In genomic region chr16:23650674-23651073, GRCh38 we compare ENCODE assay signal across 15 cellular contexts. TPM values are rescaled to one million over a fixed set of nuclear protein-coding genes. Genes with fewer than 3 reads are reported as not detected.
DNase-seq lines count a peak whose midpoint lies in the region; ATAC-seq, FAIRE-seq and TF ChIP-seq lines count a peak whose summit lies in the region.
"Had no signal": no experiment of that assay in that cellular context is flagged by ENCODE, and none has a peak within 500 bp of the region (broad histone marks: within the 10 kb centered on the region; RNA-seq: fewer than 3 reads in every experiment).

No MANE protein-coding gene starts in this region.

- no peaks in the 10 kb centered on the region for H3K27me3 Mint-ChIP-seq in WTC11 (ENCODE audit: low read depth)

- peak overlapping the region; percentile 55 for H3K27ac Mint-ChIP-seq in WTC11

- no peaks in the 10 kb centered on the region for H3K4me1 ChIP-seq in effector memory CD4-positive, alpha-beta T cell (ENCODE audit: control insufficient read depth, insufficient read depth, low read length, poor library complexity, severe bottlenecking)
- no peaks in the 10 kb centered on the region for H3K4me1 ChIP-seq in upper lobe of left lung
- H3K4me1 ChIP-seq: body of pancreas, prostate gland had no signal

- 89% methylated on average over 2 of the region's 2 CpGs for WGBS in upper lobe of left lung, 2 donors

- no peaks in the 10 kb centered on the region for H3K9me3 ChIP-seq in effector memory CD4-positive, alpha-beta T cell (ENCODE audit: control insufficient read depth, low read length)
- no peaks in the 10 kb centered on the region for H3K9me3 ChIP-seq in upper lobe of left lung
- H3K9me3 ChIP-seq: body of pancreas, mucosa of descending colon, prostate gland had no signal

- POLR2A ChIA-PET in WTC11 (lab: Charles Lee): no interaction called here

- no peak for ATAC-seq in WTC11
- no peak for ATAC-seq in HG03196 (IDR thresholded peaks at IDR 0.05; ENCODE audit: unreplicated experiment)
- ATAC-seq in upper lobe of left lung (ENCODE audit: low FRiP score in 2 of 2): no peak
- ATAC-seq: body of pancreas, HepG2, mucosa of descending colon had no signal

- CTCF ChIA-PET in WTC11 (lab: Charles Lee): interaction anchor here (1.5 kb wide), 1 partner anchor 77 kb away, joined by 3 read pairs; no protein-coding TSS in a partner anchor

- no peak overlapping the region for H3K4me3 ChIP-seq in GM06990 (replicated peaks; ENCODE audit: low read depth, low read length)
- H3K4me3 ChIP-seq in effector memory CD4-positive, alpha-beta T cell (ENCODE audit: insufficient read depth, low read depth, low read length, poor library complexity, severe bottlenecking): no peak overlapping the region
- no peak overlapping the region for H3K4me3 ChIP-seq in upper lobe of left lung
- H3K4me3 ChIP-seq: body of pancreas, mucosa of descending colon, prostate gland had no signal

- no peak for TF ChIP-seq POLR2A in upper lobe of left lung (IDR thresholded peaks at IDR 0.05)

- H3K36me3 Mint-ChIP-seq in WTC11: peaks cover 23% of the 10 kb centered on the region

- TF ChIP-seq CTCF in GM06990 (IDR thresholded peaks at IDR 0.05; ENCODE audit: insufficient read depth, low read length, poor library complexity, severe bottlenecking) (no peak), WTC11 (IDR thresholded peaks at IDR 0.05) (no peak), upper lobe of left lung (IDR thresholded peaks at IDR 0.05) (no peak)

- no peak overlapping the region for H3K27ac ChIP-seq in effector memory CD4-positive, alpha-beta T cell (ENCODE audit: insufficient read depth, low read length, poor library complexity, severe bottlenecking)
- no peak overlapping the region for H3K27ac ChIP-seq in upper lobe of left lung
- H3K27ac ChIP-seq: body of pancreas, prostate gland had no signal

- DNase-seq in Ammon's horn (ENCODE audit: low spot score) (peak; percentile 72), GM06990 (ENCODE audit: extremely low read depth, insufficient read length) (peak; percentile 20), WTC11 (ENCODE audit: low spot score) (no peak), foreskin melanocyte (peak; percentile 89), HTR-8/SVneo (ENCODE audit: insufficient read length, low spot score) (no peak), upper lobe of left lung (no peak)
- DNase-seq in effector memory CD4-positive, alpha-beta T cell: no peak
- DNase-seq: AML-193, body of pancreas, mucosa of descending colon, NCI-H1048 had no signal

- H3K36me3 ChIP-seq in GM06990 (ENCODE audit: control insufficient read depth, insufficient read depth, low read length) (peaks cover 2% of the 10 kb centered on the region), upper lobe of left lung (peaks cover 3 to 52% (median 21%) of the 10 kb centered on the region in 4 donors)
- H3K36me3 ChIP-seq in effector memory CD4-positive, alpha-beta T cell (ENCODE audit: control insufficient read depth, insufficient read depth, low read length): peaks cover 21% of the 10 kb centered on the region
- H3K36me3 ChIP-seq: prostate gland had no signal

- H3K4me1 Mint-ChIP-seq in WTC11: no peaks in the 10 kb centered on the region

- H3K9me3 Mint-ChIP-seq in WTC11: no peaks in the 10 kb centered on the region

- H3K27me3 ChIP-seq in GM06990 (replicated peaks; ENCODE audit: control insufficient read depth, insufficient read depth, low read length) (no peaks in the 10 kb centered on the region), upper lobe of left lung (no peaks in the 10 kb centered on the region)
- H3K27me3 ChIP-seq in effector memory CD4-positive, alpha-beta T cell (replicated peaks; ENCODE audit: control insufficient read depth, insufficient read depth, low read length, poor library complexity, severe bottlenecking): no peaks in the 10 kb centered on the region
- H3K27me3 ChIP-seq: body of pancreas had no signal

- no peak for TF ChIP-seq EP300 in upper lobe of left lung (IDR thresholded peaks at IDR 0.05)

- no peak overlapping the region for H3K4me3 Mint-ChIP-seq in WTC11

- no peak for FAIRE-seq in HTR-8/SVneo (lab: Jason Lieb, UNC)
- FAIRE-seq: HepG2, islet of Langerhans had no signal

TF ChIP-seq in WTC11, 78 proteins besides CTCF, POLR2A, EP300 and RAD21 (continues in another document):
- TF ChIP-seq ZNF423 (CRISPR knock-in tag; IDR thresholded peaks at IDR 0.05): no peak
- no peak for TF ChIP-seq EMX1 (CRISPR knock-in tag; IDR thresholded peaks at IDR 0.05)
- no peak for TF ChIP-seq PREB (CRISPR knock-in tag; IDR thresholded peaks at IDR 0.05; ENCODE audit: borderline replicate concordance)
- TF ChIP-seq AR (CRISPR knock-in tag; IDR thresholded peaks at IDR 0.05): no peak
- TF ChIP-seq, protein P1, sequence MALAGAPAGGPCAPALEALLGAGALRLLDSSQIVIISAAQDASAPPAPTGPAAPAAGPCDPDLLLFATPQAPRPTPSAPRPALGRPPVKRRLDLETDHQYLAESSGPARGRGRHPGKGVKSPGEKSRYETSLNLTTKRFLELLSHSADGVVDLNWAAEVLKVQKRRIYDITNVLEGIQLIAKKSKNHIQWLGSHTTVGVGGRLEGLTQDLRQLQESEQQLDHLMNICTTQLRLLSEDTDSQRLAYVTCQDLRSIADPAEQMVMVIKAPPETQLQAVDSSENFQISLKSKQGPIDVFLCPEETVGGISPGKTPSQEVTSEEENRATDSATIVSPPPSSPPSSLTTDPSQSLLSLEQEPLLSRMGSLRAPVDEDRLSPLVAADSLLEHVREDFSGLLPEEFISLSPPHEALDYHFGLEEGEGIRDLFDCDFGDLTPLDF (CRISPR knock-in tag; IDR thresholded peaks at IDR 0.05): no peak
- no peak for TF ChIP-seq ZNF532 (CRISPR knock-in tag; IDR thresholded peaks at IDR 0.05; ENCODE audit: borderline replicate concordance)

RNA-seq across cellular contexts. Expression of gene DCTN5, which starts 9.4 kb away (rescaled TPM):
- 54.0 to 65.8 TPM (median 60.0 TPM) in 3 replicates for total RNA-seq in WTC11 (2021)
- total RNA-seq in upper lobe of left lung: 10 to 100 TPM; 19.8 to 48.6 (median 35.4) TPM

RNA-seq across cellular contexts. Expression of gene PALB2, which starts 9.6 kb away (rescaled TPM):
- 23.8 to 32.1 TPM (median 25.1 TPM) in 3 replicates for total RNA-seq in WTC11 (2021)
- 10 to 100 TPM in 5 of 6 donors, 1 to 10 TPM in 1; 6.4 to 32.5 (median 11.6) TPM for total RNA-seq in upper lobe of left lung

RNA-seq across cellular contexts. Expression of gene PLK1, which starts 28.0 kb away (rescaled TPM):
- total RNA-seq in WTC11 (2021) (145 to 167 TPM (median 147 TPM) in 3 replicates), upper lobe of left lung (10 to 100 TPM in 2 of 6 donors, 1 to 10 TPM in 4; 2.5 to 14.0 (median 4.8) TPM)

RNA-seq across cellular contexts. Expression of gene NDUFAB1, which starts 54.6 kb away (rescaled TPM):
- total RNA-seq in WTC11 (2021) (146 to 189 TPM (median 156 TPM) in 3 replicates), upper lobe of left lung (10 to 100 TPM; 21.0 to 69.2 (median 44.3) TPM)

Comparison
In these comparisons a context has a peak if more than half of its experiments do, and no peak if none do; other contexts are left out.
1. DNase-seq: peak in Ammon's horn (single experiment), GM06990 (single experiment) and foreskin melanocyte (single experiment); none in WTC11 (single experiment), effector memory CD4-positive, alpha-beta T cell (0 of 3), HTR-8/SVneo (single experiment) and upper lobe of left lung (0 of 2).